ENCODE assay signal across 9 cellular contexts in genomic region chr21:42233067-42233981, GRCh38.
DNase-seq lines count a peak whose midpoint lies in the region; ATAC-seq and TF ChIP-seq lines count a peak whose summit lies in the region.
"Had no signal": no experiment of that assay in that cellular context is flagged by ENCODE, and none has a peak within 500 bp of the region (broad histone marks: within the 10 kb centered on the region; RNA-seq: fewer than 3 reads in every experiment).

No MANE protein-coding gene starts in this region.

- peaks cover 80% of the 10 kb centered on the region for H3K4me1 ChIP-seq in effector memory CD4-positive, alpha-beta T cell (ENCODE audit: control insufficient read depth, insufficient read depth, low read length, poor library complexity, severe bottlenecking)
- H3K4me1 ChIP-seq in mucosa of stomach (ENCODE audit: control insufficient read depth, insufficient read depth, low read length) = peaks cover 69% of the 10 kb centered on the region

- peak overlapping the region; percentile 97 for H3K27ac ChIP-seq in effector memory CD4-positive, alpha-beta T cell (ENCODE audit: insufficient read depth, low read length, poor library complexity, severe bottlenecking)
- H3K27ac ChIP-seq: SJSA1 had no signal

- peak overlapping the region; percentile 55 to 86 for H3K4me3 Mint-ChIP-seq in stimulated activated naive B cell treated with anti-CD40 and anti-IgM and Interleukin-4, amounts not matched to agents 10 μg/mL and 1 μg/mL and 100 μg/mL, for 72 hours

- H3K4me3 ChIP-seq in NB4 (ENCODE audit: low read depth, low read length) (no peak overlapping the region), mucosa of stomach (ENCODE audit: low read length) (no peak overlapping the region)
- peak overlapping the region; percentile 46 for H3K4me3 ChIP-seq in effector memory CD4-positive, alpha-beta T cell (ENCODE audit: insufficient read depth, low read depth, low read length, poor library complexity, severe bottlenecking)

- H3K36me3 ChIP-seq in effector memory CD4-positive, alpha-beta T cell (ENCODE audit: control insufficient read depth, insufficient read depth, low read length) = no peaks in the 10 kb centered on the region
- H3K36me3 ChIP-seq in mucosa of stomach (ENCODE audit: control insufficient read depth, insufficient read depth, low read length) = no peaks in the 10 kb centered on the region
- H3K36me3 ChIP-seq: SJSA1 had no signal

- no peaks in the 10 kb centered on the region for H3K36me3 Mint-ChIP-seq in stimulated activated naive B cell treated with anti-CD40 and anti-IgM and Interleukin-4, amounts not matched to agents 10 μg/mL and 1 μg/mL and 100 μg/mL, for 72 hours

- peaks cover 50 to 99% of the 10 kb centered on the region in 2 donors for H3K4me1 Mint-ChIP-seq in stimulated activated naive B cell treated with anti-CD40 and anti-IgM and Interleukin-4, amounts not matched to agents 10 μg/mL and 1 μg/mL and 100 μg/mL, for 72 hours

- peak; percentile 14 for TF ChIP-seq POLR2A in NB4 (IDR thresholded peaks at IDR 0.05; ENCODE audit: extremely low read depth, insufficient read length)

- peak; percentile 31 for DNase-seq in GM03348 (ENCODE audit: low spot score)
- DNase-seq in NB4 (ENCODE audit: low read depth) = peak; percentile 75
- DNase-seq in activated CD4-positive, alpha-beta T cell treated with anti-CD3 and anti-CD28 coated beads, Interleukin-2, amount 50 U/mL, for 4 hours = peak; percentile 62 to 73
- DNase-seq in effector memory CD4-positive, alpha-beta T cell = peak; percentile 80 to 88 (median 85)
- peak; percentile 80 for DNase-seq in stimulated activated naive B cell treated with anti-CD40 and anti-IgM and Interleukin-4, amounts not matched to agents 10 μg/mL and 1 μg/mL and 100 μg/mL, for 72 hours
- no peak for DNase-seq in cortex of kidney (lab: John Stamatoyannopoulos, UW)

- no peaks in the 10 kb centered on the region for H3K9me3 Mint-ChIP-seq in stimulated activated naive B cell treated with anti-CD40 and anti-IgM and Interleukin-4, amounts not matched to agents 10 μg/mL and 1 μg/mL and 100 μg/mL, for 72 hours

- TF ChIP-seq CTCF in NB4 (IDR thresholded peaks at IDR 0.05; ENCODE audit: low read depth, low read length) = peak; percentile 15

- no peaks in the 10 kb centered on the region for H3K27me3 Mint-ChIP-seq in stimulated activated naive B cell treated with anti-CD40 and anti-IgM and Interleukin-4, amounts not matched to agents 10 μg/mL and 1 μg/mL and 100 μg/mL, for 72 hours

- ATAC-seq in GM21786 (IDR thresholded peaks at IDR 0.05; ENCODE audit: unreplicated experiment) = peak; percentile 35
- ATAC-seq in stimulated activated naive B cell treated with anti-CD40 and anti-IgM and Interleukin-4, amounts not matched to agents 10 μg/mL and 1 μg/mL and 100 μg/mL, for 72 hours (replicated peaks) = peak; percentile 75 to 81

- peak overlapping the region; percentile 97 for H3K27ac Mint-ChIP-seq in stimulated activated naive B cell treated with anti-CD40 and anti-IgM and Interleukin-4, amounts not matched to agents 10 μg/mL and 1 μg/mL and 100 μg/mL, for 72 hours

- no peaks in the 10 kb centered on the region for H3K27me3 ChIP-seq in effector memory CD4-positive, alpha-beta T cell (replicated peaks; ENCODE audit: control insufficient read depth, insufficient read depth, low read length, poor library complexity, severe bottlenecking)
- no peaks in the 10 kb centered on the region for H3K27me3 ChIP-seq in mucosa of stomach (ENCODE audit: control insufficient read depth, insufficient read depth, low read length)
- H3K27me3 ChIP-seq: SJSA1 had no signal

- H3K9me3 ChIP-seq in effector memory CD4-positive, alpha-beta T cell (ENCODE audit: control insufficient read depth, low read length) = no peaks in the 10 kb centered on the region
- H3K9me3 ChIP-seq in mucosa of stomach (ENCODE audit: control insufficient read depth, low read length) = no peaks in the 10 kb centered on the region
- H3K9me3 ChIP-seq: SJSA1 had no signal

- peak overlapping the region; percentile 58 for H3K9ac ChIP-seq in mucosa of stomach (ENCODE audit: low read length)
